In the genomic region with DNA sequence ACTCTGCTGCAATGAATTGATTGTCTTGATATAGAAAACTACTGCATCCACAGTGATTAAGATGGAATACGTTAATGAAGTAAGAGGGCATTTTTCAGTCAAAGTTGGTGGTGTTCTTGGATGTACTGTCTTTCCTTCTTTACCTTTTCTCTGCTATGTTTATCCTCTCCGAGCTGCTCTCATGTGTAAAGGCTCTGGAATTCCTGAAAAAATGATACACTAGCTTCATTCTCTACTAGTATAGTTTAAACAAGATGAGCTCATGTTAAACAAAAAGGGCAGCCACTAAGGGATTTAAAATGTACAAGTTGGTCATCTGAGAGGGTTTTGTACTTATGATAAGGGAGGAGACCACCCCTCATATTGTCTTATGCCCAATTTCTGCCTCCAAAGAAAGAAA, we compare ENCODE assay signal across 23 cellular contexts.
"Had no signal": no experiment of that assay in that cellular context is flagged by ENCODE, and none has a peak within 500 bp of the region (broad histone marks: within the 10 kb centered on the region; RNA-seq: fewer than 3 reads in every experiment).

No MANE protein-coding gene starts in this region.

- H3K4me1 Mint-ChIP-seq: activated CD4-positive, alpha-beta memory T cell treated with anti-CD3 and anti-CD28 coated beads, Interleukin-2, amount 10 ng/mL, durations not matched to agents 7 days and 5 days; activated CD4-positive, alpha-beta T cell treated with anti-CD3 and anti-CD28 coated beads, Interleukin-2, amount 10 ng/mL, durations not matched to agents 7 days and 5 days; nephron had no signal

- H3K27me3 ChIP-seq: body of pancreas, esophagus muscularis mucosa, left lung, spleen, tibial nerve had no signal

- FAIRE-seq: islet of Langerhans had no signal

- H3K36me3 ChIP-seq: esophagus muscularis mucosa, left lung, lower lobe of right lung, spleen, tibial nerve had no signal

- H3K4me3 Mint-ChIP-seq: activated CD4-positive, alpha-beta memory T cell treated with anti-CD3 and anti-CD28 coated beads, Interleukin-2, amount 10 ng/mL, durations not matched to agents 7 days and 5 days; activated CD4-positive, alpha-beta T cell treated with anti-CD3 and anti-CD28 coated beads, Interleukin-2, amount 10 ng/mL, durations not matched to agents 7 days and 5 days; nephron; WTC11 had no signal

- H3K4me1 ChIP-seq: body of pancreas, esophagus muscularis mucosa, left lung, lower lobe of right lung, spleen, tibial nerve had no signal

- H3K9me3 ChIP-seq: body of pancreas, esophagus muscularis mucosa, left lung, lower lobe of right lung had no signal

- ATAC-seq: activated naive CD4-positive, alpha-beta T cell treated with anti-CD3 and anti-CD28 coated beads, Interleukin-2, amount 50 U/mL, for 72 hours; body of pancreas; left lung; lower lobe of right lung; right cardiac atrium; WTC11 had no signal

- H3K4me3 ChIP-seq: body of pancreas, esophagus muscularis mucosa, left lung, lower lobe of right lung, spleen, tibial nerve had no signal

- H3K9me3 Mint-ChIP-seq: activated CD4-positive, alpha-beta memory T cell treated with anti-CD3 and anti-CD28 coated beads, Interleukin-2, amount 10 ng/mL, durations not matched to agents 7 days and 5 days; activated CD4-positive, alpha-beta T cell treated with anti-CD3 and anti-CD28 coated beads, Interleukin-2, amount 10 ng/mL, durations not matched to agents 7 days and 5 days; activated T-helper 2 cell treated with anti-CD3 and anti-CD28 coated beads, Interferon-gamma antibody, Interleukin-2, Interleukin-4, amounts not matched to agents 10 μg/mL and 5 μg/mL and 100 μg/mL, durations not matched to agents 14 hours and 24 hours and 36 hours had no signal

- H3K27ac Mint-ChIP-seq: activated CD4-positive, alpha-beta memory T cell treated with anti-CD3 and anti-CD28 coated beads, Interleukin-2, amount 10 ng/mL, durations not matched to agents 7 days and 5 days; activated CD4-positive, alpha-beta T cell treated with anti-CD3 and anti-CD28 coated beads, Interleukin-2, amount 10 ng/mL, durations not matched to agents 7 days and 5 days; activated naive CD4-positive, alpha-beta T cell treated with anti-CD3 and anti-CD28 coated beads, Interleukin-2, amount 50 U/mL, for 72 hours; activated T-helper 2 cell treated with anti-CD3 and anti-CD28 coated beads, Interferon-gamma antibody, Interleukin-2, Interleukin-4, amounts not matched to agents 10 μg/mL and 5 μg/mL and 100 μg/mL, durations not matched to agents 14 hours and 24 hours and 36 hours; nephron; WTC11 had no signal

- H3K27ac ChIP-seq: body of pancreas, esophagus muscularis mucosa, left lung, lower lobe of right lung, spleen, tibial nerve had no signal

- DNase-seq: activated CD4-positive, alpha-beta memory T cell treated with anti-CD3 and anti-CD28 coated beads, Interleukin-2, amount 10 ng/mL, durations not matched to agents 7 days and 5 days; activated CD4-positive, alpha-beta T cell treated with anti-CD3 and anti-CD28 coated beads for 1 hour; activated CD4-positive, alpha-beta T cell treated with anti-CD3 and anti-CD28 coated beads, Interleukin-2, amount 10 ng/mL, durations not matched to agents 7 days and 5 days; activated T-cell treated with anti-CD3 and anti-CD28 coated beads, Interleukin-2, amount 50 U/mL, for 48 hours; body of pancreas; dermis blood vessel endothelial cell; effector CD4-positive, alpha-beta T cell; foreskin melanocyte; left lung; lower lobe of right lung; mesendoderm; posterior cingulate gyrus; right cardiac atrium; spleen; stimulated activated naive CD4-positive, alpha-beta T cell treated with Interleukin-2 at 50 U/mL for 16 hours; T-helper 2 cell had no signal
